Comparison of ENCODE assay signal across 2 cellular contexts in the genomic region with DNA sequence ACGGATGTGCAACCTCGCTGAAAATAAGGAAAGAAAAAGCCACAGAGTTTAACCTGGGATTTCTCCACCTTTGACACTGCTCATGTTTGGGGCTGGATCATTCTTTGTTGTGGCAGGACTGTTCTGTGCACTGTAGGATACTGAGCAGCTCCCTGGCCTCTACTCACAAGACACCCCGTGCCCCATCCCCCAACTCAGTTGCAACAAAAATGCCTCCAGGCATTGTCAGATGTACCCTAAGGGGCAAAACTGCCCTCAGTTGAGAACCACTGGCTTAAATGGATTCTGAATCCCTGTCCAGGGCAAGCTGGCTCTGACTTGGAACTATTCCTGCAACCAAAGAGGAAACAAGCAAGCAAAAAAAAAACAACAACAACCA.
TF ChIP-seq lines count a peak whose summit lies in the region.

No MANE protein-coding gene starts in this region.

TF ChIP-seq in GM23338, 12 proteins besides CTCF, POLR2A, EP300 and RAD21 (continues in another document):
- TF ChIP-seq JUNB (IDR thresholded peaks at IDR 0.05; ENCODE audit: unreplicated experiment) (no peak), NANOG (IDR thresholded peaks at IDR 0.05; ENCODE audit: borderline replicate concordance) (no peak), ZNF114 (CRISPR knock-in tag; IDR thresholded peaks at IDR 0.05) (no peak), CREB1 (CRISPR knock-in tag; IDR thresholded peaks at IDR 0.05; ENCODE audit: low read depth) (no peak), EZH2 (IDR thresholded peaks at IDR 0.05; ENCODE audit: low read depth, unreplicated experiment) (no peak), STAT1 (IDR thresholded peaks at IDR 0.05; ENCODE audit: unreplicated experiment) (no peak), ZNF331 (CRISPR knock-in tag; IDR thresholded peaks at IDR 0.05; ENCODE audit: low read depth) (no peak), POLR2AphosphoS5 (IDR thresholded peaks at IDR 0.05; ENCODE audit: low read depth) (no peak), EZH2phosphoT487 (IDR thresholded peaks at IDR 0.05; ENCODE audit: unreplicated experiment) (no peak)
- TF ChIP-seq, protein P1, sequence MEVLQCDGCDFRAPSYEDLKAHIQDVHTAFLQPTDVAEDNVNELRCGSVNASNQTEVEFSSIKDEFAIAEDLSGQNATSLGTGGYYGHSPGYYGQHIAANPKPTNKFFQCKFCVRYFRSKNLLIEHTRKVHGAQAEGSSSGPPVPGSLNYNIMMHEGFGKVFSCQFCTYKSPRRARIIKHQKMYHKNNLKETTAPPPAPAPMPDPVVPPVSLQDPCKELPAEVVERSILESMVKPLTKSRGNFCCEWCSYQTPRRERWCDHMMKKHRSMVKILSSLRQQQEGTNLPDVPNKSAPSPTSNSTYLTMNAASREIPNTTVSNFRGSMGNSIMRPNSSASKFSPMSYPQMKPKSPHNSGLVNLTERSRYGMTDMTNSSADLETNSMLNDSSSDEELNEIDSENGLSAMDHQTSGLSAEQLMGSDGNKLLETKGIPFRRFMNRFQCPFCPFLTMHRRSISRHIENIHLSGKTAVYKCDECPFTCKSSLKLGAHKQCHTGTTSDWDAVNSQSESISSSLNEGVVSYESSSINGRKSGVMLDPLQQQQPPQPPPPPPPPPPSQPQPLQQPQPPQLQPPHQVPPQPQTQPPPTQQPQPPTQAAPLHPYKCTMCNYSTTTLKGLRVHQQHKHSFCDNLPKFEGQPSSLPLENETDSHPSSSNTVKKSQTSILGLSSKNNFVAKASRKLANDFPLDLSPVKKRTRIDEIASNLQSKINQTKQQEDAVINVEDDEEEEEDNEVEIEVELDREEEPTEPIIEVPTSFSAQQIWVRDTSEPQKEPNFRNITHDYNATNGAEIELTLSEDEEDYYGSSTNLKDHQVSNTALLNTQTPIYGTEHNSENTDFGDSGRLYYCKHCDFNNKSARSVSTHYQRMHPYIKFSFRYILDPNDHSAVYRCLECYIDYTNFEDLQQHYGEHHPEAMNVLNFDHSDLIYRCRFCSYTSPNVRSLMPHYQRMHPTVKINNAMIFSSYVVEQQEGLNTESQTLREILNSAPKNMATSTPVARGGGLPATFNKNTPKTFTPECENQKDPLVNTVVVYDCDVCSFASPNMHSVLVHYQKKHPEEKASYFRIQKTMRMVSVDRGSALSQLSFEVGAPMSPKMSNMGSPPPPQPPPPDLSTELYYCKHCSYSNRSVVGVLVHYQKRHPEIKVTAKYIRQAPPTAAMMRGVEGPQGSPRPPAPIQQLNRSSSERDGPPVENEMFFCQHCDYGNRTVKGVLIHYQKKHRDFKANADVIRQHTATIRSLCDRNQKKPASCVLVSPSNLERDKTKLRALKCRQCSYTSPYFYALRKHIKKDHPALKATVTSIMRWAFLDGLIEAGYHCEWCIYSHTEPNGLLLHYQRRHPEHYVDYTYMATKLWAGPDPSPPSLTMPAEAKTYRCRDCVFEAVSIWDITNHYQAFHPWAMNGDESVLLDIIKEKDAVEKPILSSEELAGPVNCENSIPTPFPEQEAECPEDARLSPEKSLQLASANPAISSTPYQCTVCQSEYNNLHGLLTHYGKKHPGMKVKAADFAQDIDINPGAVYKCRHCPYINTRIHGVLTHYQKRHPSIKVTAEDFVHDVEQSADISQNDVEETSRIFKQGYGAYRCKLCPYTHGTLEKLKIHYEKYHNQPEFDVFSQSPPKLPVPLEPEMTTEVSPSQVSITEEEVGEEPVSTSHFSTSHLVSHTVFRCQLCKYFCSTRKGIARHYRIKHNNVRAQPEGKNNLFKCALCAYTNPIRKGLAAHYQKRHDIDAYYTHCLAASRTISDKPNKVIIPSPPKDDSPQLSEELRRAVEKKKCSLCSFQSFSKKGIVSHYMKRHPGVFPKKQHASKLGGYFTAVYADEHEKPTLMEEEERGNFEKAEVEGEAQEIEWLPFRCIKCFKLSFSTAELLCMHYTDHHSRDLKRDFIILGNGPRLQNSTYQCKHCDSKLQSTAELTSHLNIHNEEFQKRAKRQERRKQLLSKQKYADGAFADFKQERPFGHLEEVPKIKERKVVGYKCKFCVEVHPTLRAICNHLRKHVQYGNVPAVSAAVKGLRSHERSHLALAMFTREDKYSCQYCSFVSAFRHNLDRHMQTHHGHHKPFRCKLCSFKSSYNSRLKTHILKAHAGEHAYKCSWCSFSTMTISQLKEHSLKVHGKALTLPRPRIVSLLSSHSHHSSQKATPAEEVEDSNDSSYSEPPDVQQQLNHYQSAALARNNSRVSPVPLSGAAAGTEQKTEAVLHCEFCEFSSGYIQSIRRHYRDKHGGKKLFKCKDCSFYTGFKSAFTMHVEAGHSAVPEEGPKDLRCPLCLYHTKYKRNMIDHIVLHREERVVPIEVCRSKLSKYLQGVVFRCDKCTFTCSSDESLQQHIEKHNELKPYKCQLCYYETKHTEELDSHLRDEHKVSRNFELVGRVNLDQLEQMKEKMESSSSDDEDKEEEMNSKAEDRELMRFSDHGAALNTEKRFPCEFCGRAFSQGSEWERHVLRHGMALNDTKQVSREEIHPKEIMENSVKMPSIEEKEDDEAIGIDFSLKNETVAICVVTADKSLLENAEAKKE (CRISPR knock-in tag; IDR thresholded peaks at IDR 0.05) = no peak
- TF ChIP-seq, protein P2, sequence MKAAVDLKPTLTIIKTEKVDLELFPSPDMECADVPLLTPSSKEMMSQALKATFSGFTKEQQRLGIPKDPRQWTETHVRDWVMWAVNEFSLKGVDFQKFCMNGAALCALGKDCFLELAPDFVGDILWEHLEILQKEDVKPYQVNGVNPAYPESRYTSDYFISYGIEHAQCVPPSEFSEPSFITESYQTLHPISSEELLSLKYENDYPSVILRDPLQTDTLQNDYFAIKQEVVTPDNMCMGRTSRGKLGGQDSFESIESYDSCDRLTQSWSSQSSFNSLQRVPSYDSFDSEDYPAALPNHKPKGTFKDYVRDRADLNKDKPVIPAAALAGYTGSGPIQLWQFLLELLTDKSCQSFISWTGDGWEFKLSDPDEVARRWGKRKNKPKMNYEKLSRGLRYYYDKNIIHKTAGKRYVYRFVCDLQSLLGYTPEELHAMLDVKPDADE (IDR thresholded peaks at IDR 0.05) = no peak

TF ChIP-seq in WTC11, 78 proteins besides CTCF, POLR2A, EP300 and RAD21:
- TF ChIP-seq, protein P3, sequence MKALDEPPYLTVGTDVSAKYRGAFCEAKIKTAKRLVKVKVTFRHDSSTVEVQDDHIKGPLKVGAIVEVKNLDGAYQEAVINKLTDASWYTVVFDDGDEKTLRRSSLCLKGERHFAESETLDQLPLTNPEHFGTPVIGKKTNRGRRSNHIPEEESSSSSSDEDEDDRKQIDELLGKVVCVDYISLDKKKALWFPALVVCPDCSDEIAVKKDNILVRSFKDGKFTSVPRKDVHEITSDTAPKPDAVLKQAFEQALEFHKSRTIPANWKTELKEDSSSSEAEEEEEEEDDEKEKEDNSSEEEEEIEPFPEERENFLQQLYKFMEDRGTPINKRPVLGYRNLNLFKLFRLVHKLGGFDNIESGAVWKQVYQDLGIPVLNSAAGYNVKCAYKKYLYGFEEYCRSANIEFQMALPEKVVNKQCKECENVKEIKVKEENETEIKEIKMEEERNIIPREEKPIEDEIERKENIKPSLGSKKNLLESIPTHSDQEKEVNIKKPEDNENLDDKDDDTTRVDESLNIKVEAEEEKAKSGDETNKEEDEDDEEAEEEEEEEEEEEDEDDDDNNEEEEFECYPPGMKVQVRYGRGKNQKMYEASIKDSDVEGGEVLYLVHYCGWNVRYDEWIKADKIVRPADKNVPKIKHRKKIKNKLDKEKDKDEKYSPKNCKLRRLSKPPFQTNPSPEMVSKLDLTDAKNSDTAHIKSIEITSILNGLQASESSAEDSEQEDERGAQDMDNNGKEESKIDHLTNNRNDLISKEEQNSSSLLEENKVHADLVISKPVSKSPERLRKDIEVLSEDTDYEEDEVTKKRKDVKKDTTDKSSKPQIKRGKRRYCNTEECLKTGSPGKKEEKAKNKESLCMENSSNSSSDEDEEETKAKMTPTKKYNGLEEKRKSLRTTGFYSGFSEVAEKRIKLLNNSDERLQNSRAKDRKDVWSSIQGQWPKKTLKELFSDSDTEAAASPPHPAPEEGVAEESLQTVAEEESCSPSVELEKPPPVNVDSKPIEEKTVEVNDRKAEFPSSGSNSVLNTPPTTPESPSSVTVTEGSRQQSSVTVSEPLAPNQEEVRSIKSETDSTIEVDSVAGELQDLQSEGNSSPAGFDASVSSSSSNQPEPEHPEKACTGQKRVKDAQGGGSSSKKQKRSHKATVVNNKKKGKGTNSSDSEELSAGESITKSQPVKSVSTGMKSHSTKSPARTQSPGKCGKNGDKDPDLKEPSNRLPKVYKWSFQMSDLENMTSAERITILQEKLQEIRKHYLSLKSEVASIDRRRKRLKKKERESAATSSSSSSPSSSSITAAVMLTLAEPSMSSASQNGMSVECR (CRISPR knock-in tag; IDR thresholded peaks at IDR 0.05; ENCODE audit: borderline replicate concordance) = no peak
- TF ChIP-seq ZNF416 (CRISPR knock-in tag; IDR thresholded peaks at IDR 0.05) (no peak), CREB1 (CRISPR knock-in tag; IDR thresholded peaks at IDR 0.05) (no peak), EMX1 (CRISPR knock-in tag; IDR thresholded peaks at IDR 0.05) (no peak), OVOL2 (CRISPR knock-in tag; IDR thresholded peaks at IDR 0.05; ENCODE audit: borderline replicate concordance) (no peak), PRRX2 (CRISPR knock-in tag; IDR thresholded peaks at IDR 0.05) (no peak), CREM (CRISPR knock-in tag; IDR thresholded peaks at IDR 0.05) (no peak), ZNF232 (CRISPR knock-in tag; IDR thresholded peaks at IDR 0.05) (no peak), ZNF317 (CRISPR knock-in tag; IDR thresholded peaks at IDR 0.05; ENCODE audit: borderline replicate concordance, low read depth) (no peak), SMAD4 (CRISPR knock-in tag; IDR thresholded peaks at IDR 0.05) (no peak), GTF2I (CRISPR knock-in tag; conservative IDR thresholded peaks at IDR 0.05) (no peak), GRHL2 (CRISPR knock-in tag; IDR thresholded peaks at IDR 0.05; ENCODE audit: insufficient replicate concordance, severe bottlenecking) (no peak), ZNF138 (CRISPR knock-in tag; conservative IDR thresholded peaks at IDR 0.05) (no peak), GABPB1 (CRISPR knock-in tag; IDR thresholded peaks at IDR 0.05) (no peak), TEAD1 (CRISPR knock-in tag; IDR thresholded peaks at IDR 0.05) (no peak)
- TF ChIP-seq, protein P4, sequence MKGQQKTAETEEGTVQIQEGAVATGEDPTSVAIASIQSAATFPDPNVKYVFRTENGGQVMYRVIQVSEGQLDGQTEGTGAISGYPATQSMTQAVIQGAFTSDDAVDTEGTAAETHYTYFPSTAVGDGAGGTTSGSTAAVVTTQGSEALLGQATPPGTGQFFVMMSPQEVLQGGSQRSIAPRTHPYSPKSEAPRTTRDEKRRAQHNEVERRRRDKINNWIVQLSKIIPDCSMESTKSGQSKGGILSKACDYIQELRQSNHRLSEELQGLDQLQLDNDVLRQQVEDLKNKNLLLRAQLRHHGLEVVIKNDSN (CRISPR knock-in tag; IDR thresholded peaks at IDR 0.05) = no peak
- TF ChIP-seq, protein P5, sequence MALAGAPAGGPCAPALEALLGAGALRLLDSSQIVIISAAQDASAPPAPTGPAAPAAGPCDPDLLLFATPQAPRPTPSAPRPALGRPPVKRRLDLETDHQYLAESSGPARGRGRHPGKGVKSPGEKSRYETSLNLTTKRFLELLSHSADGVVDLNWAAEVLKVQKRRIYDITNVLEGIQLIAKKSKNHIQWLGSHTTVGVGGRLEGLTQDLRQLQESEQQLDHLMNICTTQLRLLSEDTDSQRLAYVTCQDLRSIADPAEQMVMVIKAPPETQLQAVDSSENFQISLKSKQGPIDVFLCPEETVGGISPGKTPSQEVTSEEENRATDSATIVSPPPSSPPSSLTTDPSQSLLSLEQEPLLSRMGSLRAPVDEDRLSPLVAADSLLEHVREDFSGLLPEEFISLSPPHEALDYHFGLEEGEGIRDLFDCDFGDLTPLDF (CRISPR knock-in tag; IDR thresholded peaks at IDR 0.05) = no peak
TF ChIP-seq in WTC11: peak in this region for 0.
